8 cellular contexts compared by ENCODE assay signal in genomic region chr19:11346104-11346940, GRCh38. TPM values are rescaled to one million over a fixed set of nuclear protein-coding genes. Genes with fewer than 3 reads are reported as not detected.
DNase-seq lines count a peak whose midpoint lies in the region; TF ChIP-seq lines count a peak whose summit lies in the region.

Gene CCDC159, plus strand, starts transcription at chr19:11346519. Its CDS starts 88 bp downstream, at chr19:11346607.
Gene TMEM205, minus strand, starts transcription at chr19:11346268. Its CDS starts 649 bp downstream, at chr19:11345619.

- H3F3A ChIP-seq in MM.1S (ENCODE audit: insufficient read depth, low read length) (peaks cover 6% of the 10 kb centered on the region; the same call in 1 of the 2 replicates), neural cell (ENCODE audit: insufficient read depth, low read length, poor library complexity, severe bottlenecking) (no peaks in the 10 kb centered on the region)

- H3K27ac ChIP-seq in MM.1S (ENCODE audit: low read length) (no peak within 1 kb of the TSS), neural cell (ENCODE audit: low read length) (peak within 1 kb of the TSS; percentile 60), stomach (peak within 1 kb of the TSS; percentile 79 to 91 (median 88))

- H4K20me1 ChIP-seq in MM.1S (ENCODE audit: insufficient read depth, low read length), result no peaks in the 10 kb centered on the region
- no peaks in the 10 kb centered on the region for H4K20me1 ChIP-seq in neural cell (ENCODE audit: insufficient read depth)

- TF ChIP-seq EP300 in neural cell (conservative IDR thresholded peaks at IDR 0.05; ENCODE audit: poor library complexity, severe bottlenecking), result peak; percentile 28
- TF ChIP-seq EP300 in stomach (IDR thresholded peaks at IDR 0.05), result peak; percentile 23

- WGBS in stomach, 5 donors, result 0 to 1% (median 0%) methylated on average over 35 to 50 of the region's 50 CpGs

- peak within 1 kb of the TSS; percentile 82 for H3K4me2 ChIP-seq in MM.1S (ENCODE audit: low read depth, low read length)
- H3K4me2 ChIP-seq in neural cell (ENCODE audit: low read length), result peak within 1 kb of the TSS; percentile 52

- H2AFZ ChIP-seq in MM.1S (ENCODE audit: low read length), result peak within 1 kb of the TSS; percentile 96
- H2AFZ ChIP-seq in neural cell (ENCODE audit: low read depth, low read length), result peak within 1 kb of the TSS; percentile 60

- H3K4me1 ChIP-seq in HAP-1 (peaks cover 10% of the 10 kb centered on the region), MM.1S (ENCODE audit: low read length) (0 out of 2 replicates have a peak, but pooled peaks cover 4% of the 10 kb centered on the region), stomach (peaks cover 30 to 46% (median 40%) of the 10 kb centered on the region in 4 donors)

- H3K9ac ChIP-seq in MM.1S (ENCODE audit: low read length), result peak within 1 kb of the TSS; percentile 67; the same call in 1 of the 2 replicates
- peak within 1 kb of the TSS; percentile 83 for H3K9ac ChIP-seq in neural cell (ENCODE audit: low read length)

- H3K79me2 ChIP-seq in MM.1S (ENCODE audit: low read length) (no peaks in the 10 kb centered on the region), neural cell (replicated peaks; ENCODE audit: insufficient read depth, low read length) (no peaks in the 10 kb centered on the region)

- TF ChIP-seq RAD21 in neural cell (conservative IDR thresholded peaks at IDR 0.05), result peak; percentile 21

- H3K36me3 ChIP-seq in HAP-1 (replicated peaks) (no peaks in the 10 kb centered on the region; the same call in 1 of the 2 replicates), MM.1S (replicated peaks; ENCODE audit: insufficient read depth, low read length) (no peaks in the 10 kb centered on the region), neural cell (ENCODE audit: insufficient read depth, low read length) (no peaks in the 10 kb centered on the region), stomach (peaks cover 0 to 23% (median 11%) of the 10 kb centered on the region in 4 donors)

- in situ Hi-C loops in HAP-1 (cut with MboI; ENCODE audit: low sequenced_read_pairs), result no loop called here

- H3K27me3 ChIP-seq in HAP-1 (ENCODE audit: low read depth), result no peaks in the 10 kb centered on the region
- H3K27me3 ChIP-seq in MM.1S (replicated peaks; ENCODE audit: insufficient read depth, low read length), result no peaks in the 10 kb centered on the region
- H3K27me3 ChIP-seq in neural cell (ENCODE audit: insufficient read depth, low read depth, low read length), result no peaks in the 10 kb centered on the region
- H3K27me3 ChIP-seq in stomach, result no peaks in the 10 kb centered on the region

- H3K9me3 ChIP-seq in HAP-1, result peaks cover 2% of the 10 kb centered on the region; the same call in 1 of the 2 replicates
- no peaks in the 10 kb centered on the region for H3K9me3 ChIP-seq in MM.1S (replicated peaks; ENCODE audit: insufficient read depth, low read length)
- H3K9me3 ChIP-seq in neural cell (ENCODE audit: low read length), result no peaks in the 10 kb centered on the region
- peaks cover 0 to 8% (median 0%) of the 10 kb centered on the region in 4 donors for H3K9me3 ChIP-seq in stomach

- H3K4me3 ChIP-seq in HAP-1, result peak within 1 kb of the TSS; percentile 70
- H3K4me3 ChIP-seq in MM.1S (ENCODE audit: low read length), result peak within 1 kb of the TSS; percentile 84
- peak within 1 kb of the TSS; percentile 86 for H3K4me3 ChIP-seq in fibroblast of villous mesenchyme (ENCODE audit: low read depth, low read length)
- peak within 1 kb of the TSS; percentile 78 for H3K4me3 ChIP-seq in neural cell (ENCODE audit: low read length)
- H3K4me3 ChIP-seq in stomach, result peak within 1 kb of the TSS; percentile 59 to 69 (median 64)

- DNase-seq in GDM1 (lab: John Stamatoyannopoulos, UW), result peak; percentile 95
- DNase-seq in HAP-1 (ENCODE audit: low spot score in 2 of 2), result peak; percentile 98 to 99
- DNase-seq in MM.1S, result peak; percentile 99
- peak; percentile 99 for DNase-seq in SIG-M5 treated with dmso at 0.1 percent for 504 hours (lab: John Stamatoyannopoulos, UW; ENCODE audit: unreplicated experiment)
- DNase-seq in activated gamma-delta T cell treated with Interleukin-2 at 50 U/mL for 16 hours, result peak; percentile 99
- DNase-seq in fibroblast of villous mesenchyme (ENCODE audit: low read depth), result peak; percentile 99
- peak; percentile 99 for DNase-seq in stomach

- peak in 1 of 4 donors; percentile 24 for TF ChIP-seq POLR2A in stomach (IDR thresholded peaks at IDR 0.05)

- TF ChIP-seq CTCF in MM.1S (IDR thresholded peaks at IDR 0.05; ENCODE audit: low read length) (no peak), fibroblast of villous mesenchyme (IDR thresholded peaks at IDR 0.05; ENCODE audit: insufficient read depth, low read depth, low read length) (no peak), neural cell (IDR thresholded peaks at IDR 0.05; ENCODE audit: poor library complexity, severe bottlenecking) (peak; percentile 61), stomach (IDR thresholded peaks at IDR 0.05) (peak in 1 of 7 experiments; percentile 12)

- intact Hi-C loops in stomach (cut with DNase I; ENCODE audit: low total_unique reads), result no loop called here

- H3K9me2 ChIP-seq in MM.1S (replicated peaks; ENCODE audit: insufficient read depth, low read length) (no peaks in the 10 kb centered on the region), neural cell (ENCODE audit: insufficient read depth, low read length) (no peaks in the 10 kb centered on the region)

TF ChIP-seq in neural cell, 6 proteins besides CTCF, POLR2A, EP300 and RAD21:
- TF ChIP-seq, protein P1, sequence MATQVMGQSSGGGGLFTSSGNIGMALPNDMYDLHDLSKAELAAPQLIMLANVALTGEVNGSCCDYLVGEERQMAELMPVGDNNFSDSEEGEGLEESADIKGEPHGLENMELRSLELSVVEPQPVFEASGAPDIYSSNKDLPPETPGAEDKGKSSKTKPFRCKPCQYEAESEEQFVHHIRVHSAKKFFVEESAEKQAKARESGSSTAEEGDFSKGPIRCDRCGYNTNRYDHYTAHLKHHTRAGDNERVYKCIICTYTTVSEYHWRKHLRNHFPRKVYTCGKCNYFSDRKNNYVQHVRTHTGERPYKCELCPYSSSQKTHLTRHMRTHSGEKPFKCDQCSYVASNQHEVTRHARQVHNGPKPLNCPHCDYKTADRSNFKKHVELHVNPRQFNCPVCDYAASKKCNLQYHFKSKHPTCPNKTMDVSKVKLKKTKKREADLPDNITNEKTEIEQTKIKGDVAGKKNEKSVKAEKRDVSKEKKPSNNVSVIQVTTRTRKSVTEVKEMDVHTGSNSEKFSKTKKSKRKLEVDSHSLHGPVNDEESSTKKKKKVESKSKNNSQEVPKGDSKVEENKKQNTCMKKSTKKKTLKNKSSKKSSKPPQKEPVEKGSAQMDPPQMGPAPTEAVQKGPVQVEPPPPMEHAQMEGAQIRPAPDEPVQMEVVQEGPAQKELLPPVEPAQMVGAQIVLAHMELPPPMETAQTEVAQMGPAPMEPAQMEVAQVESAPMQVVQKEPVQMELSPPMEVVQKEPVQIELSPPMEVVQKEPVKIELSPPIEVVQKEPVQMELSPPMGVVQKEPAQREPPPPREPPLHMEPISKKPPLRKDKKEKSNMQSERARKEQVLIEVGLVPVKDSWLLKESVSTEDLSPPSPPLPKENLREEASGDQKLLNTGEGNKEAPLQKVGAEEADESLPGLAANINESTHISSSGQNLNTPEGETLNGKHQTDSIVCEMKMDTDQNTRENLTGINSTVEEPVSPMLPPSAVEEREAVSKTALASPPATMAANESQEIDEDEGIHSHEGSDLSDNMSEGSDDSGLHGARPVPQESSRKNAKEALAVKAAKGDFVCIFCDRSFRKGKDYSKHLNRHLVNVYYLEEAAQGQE (IDR thresholded peaks at IDR 0.05; ENCODE audit: borderline replicate concordance), result no peak
- TF ChIP-seq MXI1 (conservative IDR thresholded peaks at IDR 0.05; ENCODE audit: poor library complexity, severe bottlenecking) (peak; percentile 45), EZH2 (IDR thresholded peaks at IDR 0.05; ENCODE audit: borderline replicate concordance, insufficient read depth, low read length, poor library complexity, severe bottlenecking) (no peak), POLR2AphosphoS5 (IDR thresholded peaks at IDR 0.05) (peak; percentile 76), SMC3 (conservative IDR thresholded peaks at IDR 0.05; ENCODE audit: poor library complexity) (peak; percentile 11), TAF1 (IDR thresholded peaks at IDR 0.05; ENCODE audit: low read depth) (no peak)

RNA-seq across cellular contexts. Expression of gene CCDC159, which starts in this region (rescaled TPM):
- 6.0 and 6.4 TPM in 2 replicates for total RNA-seq in fibroblast of villous mesenchyme
- 2.4 TPM in 1 of 2 replicates, not detected in the other for polyA plus RNA-seq in neural cell
- polyA minus RNA-seq in neural cell, result 1.7 and 5.1 TPM in 2 replicates
- 10 to 100 TPM in 4 of 5 donors, 1 to 10 TPM in 1; 2.9 to 91.2 (median 20.3) TPM for total RNA-seq in stomach
- 10 to 100 TPM; 40.5 to 96.3 (median 70.0) TPM for polyA plus RNA-seq in stomach

RNA-seq across cellular contexts. Expression of gene TMEM205, which starts in this region (rescaled TPM):
- total RNA-seq in fibroblast of villous mesenchyme (96.7 and 121 TPM in 2 replicates), stomach (100 to 1,000 TPM in 2 of 5 donors, 10 to 100 TPM in 2, 1 to 10 TPM in 1; 5.8 to 117 (median 69.3) TPM)
- polyA plus RNA-seq in neural cell (113 and 136 TPM in 2 replicates), stomach (100 to 1,000 TPM in 1 of 3 donors, 10 to 100 TPM in 2; 58.2 to 169 (median 61.7) TPM)
- polyA minus RNA-seq in neural cell, result 29.1 and 50.2 TPM in 2 replicates

Comparison
In these comparisons a context has a peak if more than half of its experiments do, and no peak if none do; other contexts are left out.
1. RNA of gene CCDC159 (polyA plus RNA-seq): 40.5 to 96.3 TPM in stomach; 2.4 TPM in neural cell; every median in the first group is over 10 times any median in the second.
2. Peak in every context shown above with its lines, with median percentiles within 50 percentile points of each other: DNase-seq and H3K4me3 ChIP-seq.